10 cellular contexts compared by ENCODE assay signal in the genomic region with DNA sequence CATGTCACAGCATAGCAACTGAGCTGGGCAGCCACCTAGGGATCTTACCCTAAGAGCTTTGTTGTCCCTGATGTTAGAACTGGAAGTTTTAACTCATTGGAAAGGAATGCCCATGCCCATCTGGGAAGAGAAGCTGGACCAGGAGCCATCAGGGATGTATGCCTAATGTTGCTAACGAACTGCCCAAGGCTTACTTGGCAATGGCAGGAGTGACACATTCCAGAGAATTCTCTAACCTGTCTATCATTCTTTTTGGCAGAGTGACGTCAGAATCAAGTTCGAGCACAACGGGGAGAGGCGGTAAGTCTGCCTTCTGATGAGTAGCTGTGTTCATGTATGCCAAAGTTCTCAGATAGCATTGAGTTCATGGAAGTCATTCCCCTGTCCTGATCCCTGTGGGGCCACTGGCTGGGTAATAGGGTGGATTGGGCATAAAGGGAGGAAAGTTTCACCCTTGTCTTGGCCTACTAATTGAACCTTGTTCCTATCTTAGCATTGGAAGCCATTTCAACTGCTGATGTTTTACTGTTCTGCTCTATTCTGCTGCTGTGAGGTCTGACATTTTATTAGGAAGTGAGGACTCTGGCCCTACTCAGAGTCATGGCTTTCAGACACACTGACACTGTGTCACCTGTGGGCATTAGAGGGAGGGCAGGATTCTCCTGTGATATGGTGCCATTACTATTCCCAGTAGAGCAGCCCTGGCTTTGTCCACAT. TPM values are rescaled to one million over a fixed set of nuclear protein-coding genes. Genes with fewer than 3 reads are reported as not detected.
DNase-seq lines count a peak whose midpoint lies in the region; ATAC-seq and TF ChIP-seq lines count a peak whose summit lies in the region.
"Had no signal": no experiment of that assay in that cellular context is flagged by ENCODE, and none has a peak within 500 bp of the region (broad histone marks: within the 10 kb centered on the region; RNA-seq: fewer than 3 reads in every experiment).

No MANE protein-coding gene starts in this region.

- no peaks in the 10 kb centered on the region for H3K27me3 ChIP-seq in heart right ventricle
- no peaks in the 10 kb centered on the region for H3K27me3 ChIP-seq in dorsolateral prefrontal cortex
- H3K27me3 ChIP-seq: pancreas had no signal

- H3K4me1 ChIP-seq in heart right ventricle, result peaks cover 0 to 92% (median 40%) of the 10 kb centered on the region in 9 donors

- peaks cover 0 to 84% (median 20%) of the 10 kb centered on the region in 9 donors for H3K36me3 ChIP-seq in heart right ventricle
- H3K36me3 ChIP-seq: pancreas had no signal

- peak; percentile 47 for DNase-seq in EH (ENCODE audit: low read depth)
- DNase-seq in heart right ventricle, result no peak
- no peak for DNase-seq in OCI-M1 (lab: John Stamatoyannopoulos, UW)
- DNase-seq in NCI-H82 (lab: John Stamatoyannopoulos, UW), result no peak
- DNase-seq in dorsolateral prefrontal cortex, result no peak
- no peak for DNase-seq in NCI-H748 (lab: John Stamatoyannopoulos, UW; ENCODE audit: unreplicated experiment)
- DNase-seq: glutamatergic neuron, pancreas had no signal

- TF ChIP-seq CTCF in heart right ventricle (IDR thresholded peaks at IDR 0.05), result no peak
- no peak for TF ChIP-seq CTCF in dorsolateral prefrontal cortex (IDR thresholded peaks at IDR 0.05 in 54 of 56, conservative IDR thresholded peaks at IDR 0.05 in 2 of 56; ENCODE audit: low read depth in 1 of 56, partially characterized antibody in 56 of 56)

- H3K27ac ChIP-seq in heart right ventricle (peak overlapping the region in 6 of 10 donors; percentile 30 to 78 (median 69)), dorsolateral prefrontal cortex (peak overlapping the region in 9 of 59 donors; percentile 2 to 50 (median 17))
- H3K27ac ChIP-seq: pancreas had no signal

- WGBS in heart right ventricle, 2 donors, result 51 to 72% methylated on average over 5 of the region's 5 CpGs

- no peak overlapping the region for H3K4me3 ChIP-seq in heart right ventricle
- no peak overlapping the region for H3K4me3 ChIP-seq in dorsolateral prefrontal cortex
- H3K4me3 ChIP-seq: pancreas had no signal

- ATAC-seq in GM19467 (IDR thresholded peaks at IDR 0.05; ENCODE audit: unreplicated experiment), result peak; percentile 48
- ATAC-seq in HG03342 (IDR thresholded peaks at IDR 0.05; ENCODE audit: unreplicated experiment), result peak; percentile 61
- peak in 6 of 8 donors; percentile 29 to 87 (median 56) for ATAC-seq in heart right ventricle

- no peaks in the 10 kb centered on the region for H3K9me3 ChIP-seq in heart right ventricle
- H3K9me3 ChIP-seq: pancreas had no signal

- intact Hi-C loops in heart right ventricle (cut with DNase I) (no loop called here), dorsolateral prefrontal cortex (cut with DNase I) (no loop called here)

RNA-seq across cellular contexts. Expression of a gene that starts 23.7 kb away (rescaled TPM):
- total RNA-seq in heart right ventricle, result 10 to 100 TPM; 30.6 to 79.3 (median 50.3) TPM
- 10 to 100 TPM; 21.1 to 29.4 TPM for polyA plus RNA-seq in heart right ventricle
- total RNA-seq in dorsolateral prefrontal cortex, result 10 to 100 TPM; 24.2 to 55.3 (median 37.6) TPM

RNA-seq across cellular contexts. Expression of a gene that starts 45.2 kb away (rescaled TPM):
- total RNA-seq in heart right ventricle (10 to 100 TPM; 37.2 to 51.4 (median 45.2) TPM), dorsolateral prefrontal cortex (10 to 100 TPM; 11.2 to 27.0 (median 20.5) TPM)
- polyA plus RNA-seq in heart right ventricle, result 10 to 100 TPM; 33.1 to 52.3 TPM

RNA-seq across cellular contexts. Expression of a gene that starts 54.0 kb away (rescaled TPM):
- total RNA-seq in heart right ventricle (10 to 100 TPM in 1 of 10 donors, 1 to 10 TPM in 9; 1.8 to 30.6 (median 3.3) TPM), dorsolateral prefrontal cortex (10 to 100 TPM; 12.5 to 37.7 (median 23.8) TPM)
- 10 to 100 TPM in 1 of 2 donors, 1 to 10 TPM in 1; 8.2 to 10.0 TPM for polyA plus RNA-seq in heart right ventricle
